Comparison of ENCODE assay signal across 1 cellular context in the genomic region with DNA sequence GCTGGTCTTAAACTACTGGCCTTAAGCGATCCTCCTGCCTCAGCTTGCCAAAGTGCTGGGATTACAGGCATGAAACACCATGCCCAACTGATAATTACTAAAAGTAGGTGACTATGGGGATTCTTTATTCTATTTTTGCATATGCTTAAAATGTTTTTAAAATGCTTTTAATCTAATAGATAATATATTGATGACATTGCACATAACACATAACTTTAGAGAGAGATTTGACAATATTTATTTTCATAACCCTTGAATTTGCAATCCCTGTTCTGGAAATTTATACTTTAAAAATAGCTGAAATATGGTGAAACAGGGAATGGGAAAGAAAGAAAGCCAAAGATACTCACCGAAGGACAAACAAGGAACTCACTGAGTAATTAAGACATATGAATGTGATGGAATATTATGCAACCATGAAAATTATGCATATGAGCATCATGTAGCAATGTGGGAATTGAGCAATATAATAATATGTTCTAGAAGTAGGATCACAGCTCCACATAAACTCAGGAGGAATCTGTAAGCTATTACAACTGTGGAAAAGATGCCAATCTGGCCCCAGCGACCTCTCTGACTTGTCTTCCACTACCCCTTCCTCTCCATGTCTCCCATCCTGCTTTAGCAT.
TF ChIP-seq lines count a peak whose summit lies in the region.

No MANE protein-coding gene starts in this region.

TF ChIP-seq in HepG2, 621 proteins besides CTCF, POLR2A, EP300 and RAD21:
- TF ChIP-seq MAFK (conservative IDR thresholded peaks at IDR 0.05 in 1 of 2, IDR thresholded peaks at IDR 0.05 in 1 of 2; ENCODE audit: low read length in 2 of 2) (peak in 1 of 2 experiments; percentile 67; a peak in 2 of 4 replicates), MAFF (IDR thresholded peaks at IDR 0.05; ENCODE audit: low read depth, low read length) (peak; percentile 25; the same call in 1 of the 2 replicates), PPARG (CRISPR knock-in tag; conservative IDR thresholded peaks at IDR 0.05) (no peak), HHEX (CRISPR knock-in tag; IDR thresholded peaks at IDR 0.05) (no peak)
- TF ChIP-seq, protein P1, sequence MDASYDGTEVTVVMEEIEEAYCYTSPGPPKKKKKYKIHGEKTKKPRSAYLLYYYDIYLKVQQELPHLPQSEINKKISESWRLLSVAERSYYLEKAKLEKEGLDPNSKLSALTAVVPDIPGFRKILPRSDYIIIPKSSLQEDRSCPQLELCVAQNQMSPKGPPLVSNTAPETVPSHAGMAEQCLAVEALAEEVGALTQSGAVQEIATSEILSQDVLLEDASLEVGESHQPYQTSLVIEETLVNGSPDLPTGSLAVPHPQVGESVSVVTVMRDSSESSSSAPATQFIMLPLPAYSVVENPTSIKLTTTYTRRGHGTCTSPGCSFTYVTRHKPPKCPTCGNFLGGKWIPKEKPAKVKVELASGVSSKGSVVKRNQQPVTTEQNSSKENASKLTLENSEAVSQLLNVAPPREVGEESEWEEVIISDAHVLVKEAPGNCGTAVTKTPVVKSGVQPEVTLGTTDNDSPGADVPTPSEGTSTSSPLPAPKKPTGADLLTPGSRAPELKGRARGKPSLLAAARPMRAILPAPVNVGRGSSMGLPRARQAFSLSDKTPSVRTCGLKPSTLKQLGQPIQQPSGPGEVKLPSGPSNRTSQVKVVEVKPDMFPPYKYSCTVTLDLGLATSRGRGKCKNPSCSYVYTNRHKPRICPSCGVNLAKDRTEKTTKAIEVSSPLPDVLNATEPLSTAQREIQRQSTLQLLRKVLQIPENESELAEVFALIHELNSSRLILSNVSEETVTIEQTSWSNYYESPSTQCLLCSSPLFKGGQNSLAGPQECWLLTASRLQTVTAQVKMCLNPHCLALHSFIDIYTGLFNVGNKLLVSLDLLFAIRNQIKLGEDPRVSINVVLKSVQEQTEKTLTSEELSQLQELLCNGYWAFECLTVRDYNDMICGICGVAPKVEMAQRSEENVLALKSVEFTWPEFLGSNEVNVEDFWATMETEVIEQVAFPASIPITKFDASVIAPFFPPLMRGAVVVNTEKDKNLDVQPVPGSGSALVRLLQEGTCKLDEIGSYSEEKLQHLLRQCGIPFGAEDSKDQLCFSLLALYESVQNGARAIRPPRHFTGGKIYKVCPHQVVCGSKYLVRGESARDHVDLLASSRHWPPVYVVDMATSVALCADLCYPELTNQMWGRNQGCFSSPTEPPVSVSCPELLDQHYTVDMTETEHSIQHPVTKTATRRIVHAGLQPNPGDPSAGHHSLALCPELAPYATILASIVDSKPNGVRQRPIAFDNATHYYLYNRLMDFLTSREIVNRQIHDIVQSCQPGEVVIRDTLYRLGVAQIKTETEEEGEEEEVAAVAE (CRISPR knock-in tag; IDR thresholded peaks at IDR 0.05; ENCODE audit: borderline replicate concordance), result no peak
